ENCODE assay signal across 17 cellular contexts in the genomic region with DNA sequence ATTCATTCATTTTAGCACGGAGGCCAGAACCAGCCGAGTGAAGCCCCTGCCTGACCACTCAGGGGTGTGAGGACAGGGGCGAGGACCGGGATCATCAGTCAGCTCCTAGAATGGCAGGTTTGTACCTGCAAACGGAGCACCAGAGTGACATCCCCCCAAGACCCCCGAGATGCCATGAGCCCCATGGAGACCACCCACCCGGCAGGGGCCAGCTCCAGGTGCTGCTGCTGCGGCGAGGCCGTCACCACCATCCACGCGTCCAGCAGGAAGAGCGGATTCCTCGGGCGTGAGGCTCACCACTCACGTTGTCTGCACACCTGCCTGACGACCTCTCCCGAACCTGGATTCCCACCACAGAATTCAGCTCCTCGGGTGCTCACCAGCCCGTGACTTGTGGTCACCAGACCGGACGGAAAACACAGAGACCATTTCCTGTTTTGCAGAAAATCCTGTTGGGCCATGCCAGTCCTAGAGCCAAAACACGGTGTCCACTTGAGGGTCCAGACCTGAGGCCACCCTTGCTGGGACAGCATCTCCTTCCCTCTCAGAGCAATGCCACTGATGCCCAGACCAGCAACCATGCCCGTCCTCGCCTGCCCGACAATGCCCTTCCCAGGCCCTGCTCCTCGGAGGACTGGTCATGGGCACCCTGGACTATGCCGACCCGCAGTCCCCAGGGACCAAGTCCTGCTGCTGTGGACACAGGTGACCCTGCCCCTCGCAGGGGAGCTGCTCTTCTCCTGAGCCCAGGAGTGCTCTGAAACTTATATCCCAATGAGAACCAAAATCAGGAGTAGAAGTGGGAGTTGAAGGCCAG.
A peak's percentile ranks its signal among the peaks of the same experiment; 100 is the strongest.
DNase-seq lines count a peak whose midpoint lies in the region; ATAC-seq and TF ChIP-seq lines count a peak whose summit lies in the region.
"Had no signal": no experiment of that assay in that cellular context is flagged by ENCODE, and none has a peak within 500 bp of the region (broad histone marks: within the 10 kb centered on the region; RNA-seq: fewer than 3 reads in every experiment).

No MANE protein-coding gene starts in this region.

- H3K27ac Mint-ChIP-seq in activated naive CD4-positive, alpha-beta T cell treated with anti-CD3 and anti-CD28 coated beads for 36 hours = peak overlapping the region; percentile 41
- H3K27ac Mint-ChIP-seq in activated B cell treated with CpG ODN at 0.5 μM for 24 hours = peak overlapping the region; percentile 56
- H3K27ac Mint-ChIP-seq in stimulated activated naive B cell treated with anti-CD40 and anti-IgM and Interleukin-4, amounts not matched to agents 10 μg/mL and 1 μg/mL and 100 μg/mL, for 72 hours = peak overlapping the region; percentile 75

- no peak for ATAC-seq in activated B cell treated with CpG ODN at 0.5 μM for 24 hours (ENCODE audit: low read depth)
- ATAC-seq in stimulated activated naive B cell treated with anti-CD40 and anti-IgM and Interleukin-4, amounts not matched to agents 10 μg/mL and 1 μg/mL and 100 μg/mL, for 72 hours (replicated peaks) = no peak
- ATAC-seq: left lung; stimulated activated naive CD8-positive, alpha-beta T cell treated with anti-CD3 and anti-CD28 coated beads, Interleukin-15, Interleukin-2, amounts not matched to agents 100 U/mL and 50 U/mL, for 24 hours had no signal

- peaks cover 16% of the 10 kb centered on the region for H3K36me3 Mint-ChIP-seq in activated naive CD4-positive, alpha-beta T cell treated with anti-CD3 and anti-CD28 coated beads for 36 hours (ENCODE audit: low read depth)
- H3K36me3 Mint-ChIP-seq in activated B cell treated with CpG ODN at 0.5 μM for 24 hours (ENCODE audit: low read depth) = peaks cover 35% of the 10 kb centered on the region
- peaks cover 15 to 30% of the 10 kb centered on the region in 2 donors for H3K36me3 Mint-ChIP-seq in stimulated activated naive B cell treated with anti-CD40 and anti-IgM and Interleukin-4, amounts not matched to agents 10 μg/mL and 1 μg/mL and 100 μg/mL, for 72 hours

- H3K4me3 Mint-ChIP-seq in activated naive CD4-positive, alpha-beta T cell treated with anti-CD3 and anti-CD28 coated beads for 36 hours = no peak overlapping the region
- H3K4me3 Mint-ChIP-seq in activated B cell treated with CpG ODN at 0.5 μM for 24 hours = no peak overlapping the region
- no peak overlapping the region for H3K4me3 Mint-ChIP-seq in stimulated activated naive B cell treated with anti-CD40 and anti-IgM and Interleukin-4, amounts not matched to agents 10 μg/mL and 1 μg/mL and 100 μg/mL, for 72 hours

- DNase-seq in activated naive CD4-positive, alpha-beta T cell treated with anti-CD3 and anti-CD28 coated beads for 36 hours = no peak
- DNase-seq in activated naive CD4-positive, alpha-beta T cell treated with anti-CD3 and anti-CD28 coated beads, Interleukin-2, amount 50 U/mL, for 16 hours = no peak
- DNase-seq in activated B cell treated with CpG ODN at 0.5 μM for 24 hours (no peak), kidney tubule cell (ENCODE audit: low spot score) (peak; percentile 66), NCI-H82 (lab: John Stamatoyannopoulos, UW) (no peak), HT-29 (ENCODE audit: low spot score) (no peak)
- no peak for DNase-seq in stimulated activated naive B cell treated with anti-CD40 and anti-IgM and Interleukin-4, amounts not matched to agents 10 μg/mL and 1 μg/mL and 100 μg/mL, for 72 hours
- no peak for DNase-seq in activated CD4-positive, CD25-positive, alpha-beta regulatory T cell treated with anti-CD3 and anti-CD28 coated beads, Interleukin-2, amount 50 U/mL, for 72 hours
- DNase-seq: activated CD8-positive, alpha-beta memory T cell treated with anti-CD3 and anti-CD28 coated beads, Interleukin-2, amount 50 U/mL, for 48 hours; amniotic stem cell; GOT3; hippocampal formation; IMR-90; NCI-H1105; stimulated activated naive CD8-positive, alpha-beta T cell treated with anti-CD3 and anti-CD28 coated beads, Interleukin-15, Interleukin-2, amounts not matched to agents 100 U/mL and 50 U/mL, for 24 hours had no signal

- H3K4me1 Mint-ChIP-seq in activated naive CD4-positive, alpha-beta T cell treated with anti-CD3 and anti-CD28 coated beads for 36 hours (ENCODE audit: low read depth) = peaks cover 51% of the 10 kb centered on the region
- peaks cover 64% of the 10 kb centered on the region for H3K4me1 Mint-ChIP-seq in activated B cell treated with CpG ODN at 0.5 μM for 24 hours
- peaks cover 44 to 53% of the 10 kb centered on the region in 2 donors for H3K4me1 Mint-ChIP-seq in stimulated activated naive B cell treated with anti-CD40 and anti-IgM and Interleukin-4, amounts not matched to agents 10 μg/mL and 1 μg/mL and 100 μg/mL, for 72 hours

- CTCF ChIA-PET in activated naive CD4-positive, alpha-beta T cell treated with anti-CD3 and anti-CD28 coated beads for 36 hours (lab: Charles Lee) = interaction anchor here (0.9 kb wide), 1 partner anchor 12 kb away, joined by 3 read pairs; no protein-coding TSS in a partner anchor
- CTCF ChIA-PET in activated B cell treated with CpG ODN at 0.5 μM for 24 hours (lab: Charles Lee) = no interaction called here

- POLR2A ChIA-PET in activated B cell treated with CpG ODN at 0.5 μM for 24 hours (lab: Charles Lee) = interaction anchor here (2.3 to 2.4 kb wide), 2 partner anchors 9 kb away, joined by 8 to 10 read pairs; no protein-coding TSS in a partner anchor

- intact Hi-C loops in activated naive CD4-positive, alpha-beta T cell treated with anti-CD3 and anti-CD28 coated beads for 36 hours (cut with micrococcal nuclease) = no loop called here
- intact Hi-C loops in activated B cell treated with CpG ODN at 0.5 μM for 24 hours (cut with micrococcal nuclease) = no loop called here

- no peaks in the 10 kb centered on the region for H3K27me3 Mint-ChIP-seq in activated naive CD4-positive, alpha-beta T cell treated with anti-CD3 and anti-CD28 coated beads for 36 hours (ENCODE audit: low read depth)
- no peaks in the 10 kb centered on the region for H3K27me3 Mint-ChIP-seq in activated B cell treated with CpG ODN at 0.5 μM for 24 hours
- no peaks in the 10 kb centered on the region for H3K27me3 Mint-ChIP-seq in stimulated activated naive B cell treated with anti-CD40 and anti-IgM and Interleukin-4, amounts not matched to agents 10 μg/mL and 1 μg/mL and 100 μg/mL, for 72 hours

- H3K9me3 Mint-ChIP-seq in activated naive CD4-positive, alpha-beta T cell treated with anti-CD3 and anti-CD28 coated beads for 36 hours = no peaks in the 10 kb centered on the region
- no peaks in the 10 kb centered on the region for H3K9me3 Mint-ChIP-seq in activated B cell treated with CpG ODN at 0.5 μM for 24 hours
- no peaks in the 10 kb centered on the region for H3K9me3 Mint-ChIP-seq in stimulated activated naive B cell treated with anti-CD40 and anti-IgM and Interleukin-4, amounts not matched to agents 10 μg/mL and 1 μg/mL and 100 μg/mL, for 72 hours
- H3K9me3 Mint-ChIP-seq: neural crest cell had no signal

- TF ChIP-seq CTCF in activated B cell treated with CpG ODN at 0.5 μM for 24 hours (IDR thresholded peaks at IDR 0.05) = no peak
